ENCODE assay signal across 32 cellular contexts in the genomic region with DNA sequence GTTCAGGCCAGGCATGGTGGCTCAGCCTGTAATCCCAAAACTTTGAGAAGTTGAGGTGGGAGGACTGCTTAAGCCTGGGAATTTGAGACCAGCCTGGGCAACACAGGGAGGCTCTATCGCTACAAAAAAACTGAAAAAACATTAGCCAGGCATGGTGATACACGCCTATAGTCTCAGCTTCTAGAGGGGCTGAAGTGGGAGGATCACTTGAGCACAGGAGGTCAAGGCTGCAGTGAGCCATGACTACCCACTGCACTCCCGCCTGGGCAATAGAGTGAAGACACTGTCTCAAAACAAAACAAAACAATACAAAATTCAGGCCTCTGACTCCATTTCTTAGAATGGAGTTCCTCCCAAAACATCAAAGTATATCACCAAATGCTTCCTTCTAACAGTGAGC.
"Had no signal": no experiment of that assay in that cellular context is flagged by ENCODE, and none has a peak within 500 bp of the region (broad histone marks: within the 10 kb centered on the region; RNA-seq: fewer than 3 reads in every experiment).

No MANE protein-coding gene starts in this region.

- H3K4me2 ChIP-seq: KMS-11 had no signal

- H3K4me3 ChIP-seq: ascending aorta, body of pancreas, MG63, SK-N-MC had no signal

- H3K27ac Mint-ChIP-seq: activated CD4-positive, alpha-beta T cell treated with anti-CD3 and anti-CD28 coated beads for 36 hours; activated CD8-positive, alpha-beta memory T cell treated with anti-CD3 and anti-CD28 coated beads, Interleukin-2, amount 10 ng/mL, durations not matched to agents 7 days and 5 days; activated naive CD4-positive, alpha-beta T cell treated with anti-CD3 and anti-CD28 coated beads, Interleukin-2, amount 50 U/mL, for 24 hours; activated T-cell treated with anti-CD3 and anti-CD28 coated beads, Interleukin-2, amount 50 U/mL, for 24 hours; activated T-helper 1 cell treated with anti-CD3 and anti-CD28 coated beads, Interleukin-12 subunit alpha, Interleukin-12 subunit beta, Interleukin-2, Interleukin-4 antibody, amounts not matched to agents 30 ng/mL and 10 ng/mL and 1 ng/mL, durations not matched to agents 14 hours and 24 hours and 36 hours; T-cell had no signal

- H3K27me3 Mint-ChIP-seq: activated CD4-positive, alpha-beta T cell treated with anti-CD3 and anti-CD28 coated beads for 36 hours; activated CD8-positive, alpha-beta memory T cell treated with anti-CD3 and anti-CD28 coated beads, Interleukin-2, amount 10 ng/mL, durations not matched to agents 7 days and 5 days; activated naive CD4-positive, alpha-beta T cell treated with anti-CD3 and anti-CD28 coated beads, Interleukin-2, amount 50 U/mL, for 24 hours; activated T-cell treated with anti-CD3 and anti-CD28 coated beads, Interleukin-2, amount 50 U/mL, for 24 hours; T-cell had no signal

- FAIRE-seq: bronchial epithelial cell, TTC549 had no signal

- DNase-seq: activated CD4-positive, alpha-beta T cell treated with anti-CD3 and anti-CD28 coated beads for 36 hours; activated CD4-positive, alpha-beta T cell treated with anti-CD3 and anti-CD28 coated beads, Interleukin-2, amount 50 U/mL, for 4 hours; activated CD8-positive, alpha-beta memory T cell treated with anti-CD3 and anti-CD28 coated beads, Interleukin-2, amount 10 ng/mL, durations not matched to agents 7 days and 5 days; activated gamma-delta T cell; activated T-cell treated with anti-CD3 and anti-CD28 coated beads, Interleukin-2, amount 50 U/mL, for 24 hours; amniotic stem cell; body of pancreas; central memory CD4-positive, alpha-beta T cell; MG63; MV-4-11; NCI-H1092 treated with DMSO at 0.1 percent for 48 hours; NCI-H1417 treated with DMSO at 0.1 percent for 48 hours; NCI-H1694; NCI-H2029; NCI-H345; NCI-H510A treated with DMSO at 0.1 percent for 48 hours; NCI-H69; NK-92 treated with Interleukin-12 subunit alpha and Interleukin-12 subunit beta, amount 100 ng/mL, for 24 hours; OCI-M1; RPMI8226; T-cell; T-helper 2 cell; T1000 had no signal

- H3K27me3 ChIP-seq: ascending aorta, body of pancreas, MG63 had no signal

- H3K9me3 ChIP-seq: ascending aorta, body of pancreas, MG63 had no signal

- ATAC-seq: activated CD4-positive, alpha-beta T cell treated with anti-CD3 and anti-CD28 coated beads for 36 hours; activated CD8-positive, alpha-beta memory T cell treated with anti-CD3 and anti-CD28 coated beads, Interleukin-2, amount 10 ng/mL, durations not matched to agents 7 days and 5 days; body of pancreas; Panc1; Right ventricle myocardium inferior; T-cell had no signal

- H3K9ac ChIP-seq: KMS-11 had no signal

- H3K4me3 Mint-ChIP-seq: activated CD4-positive, alpha-beta T cell treated with anti-CD3 and anti-CD28 coated beads for 36 hours; activated CD8-positive, alpha-beta memory T cell treated with anti-CD3 and anti-CD28 coated beads, Interleukin-2, amount 10 ng/mL, durations not matched to agents 7 days and 5 days; activated naive CD4-positive, alpha-beta T cell treated with anti-CD3 and anti-CD28 coated beads, Interleukin-2, amount 50 U/mL, for 24 hours; activated T-cell treated with anti-CD3 and anti-CD28 coated beads, Interleukin-2, amount 50 U/mL, for 24 hours; activated T-helper 1 cell treated with anti-CD3 and anti-CD28 coated beads, Interleukin-12 subunit alpha, Interleukin-12 subunit beta, Interleukin-2, Interleukin-4 antibody, amounts not matched to agents 30 ng/mL and 10 ng/mL and 1 ng/mL, durations not matched to agents 14 hours and 24 hours and 36 hours; T-cell had no signal

- H3K9me3 Mint-ChIP-seq: activated naive CD4-positive, alpha-beta T cell treated with anti-CD3 and anti-CD28 coated beads, Interleukin-2, amount 50 U/mL, for 24 hours; activated T-cell treated with anti-CD3 and anti-CD28 coated beads, Interleukin-2, amount 50 U/mL, for 24 hours; activated T-helper 1 cell treated with anti-CD3 and anti-CD28 coated beads, Interleukin-12 subunit alpha, Interleukin-12 subunit beta, Interleukin-2, Interleukin-4 antibody, amounts not matched to agents 30 ng/mL and 10 ng/mL and 1 ng/mL, durations not matched to agents 14 hours and 24 hours and 36 hours; T-cell had no signal

- H3K27ac ChIP-seq: ascending aorta, KMS-11, SK-N-MC had no signal

- H3K4me1 ChIP-seq: ascending aorta had no signal
